In genomic region chr6:153002613-153003293, GRCh38 we compare ENCODE assay signal across 8 cellular contexts. TPM values are rescaled to one million over a fixed set of nuclear protein-coding genes. Genes with fewer than 3 reads are reported as not detected.
DNase-seq lines count a peak whose midpoint lies in the region; ATAC-seq and TF ChIP-seq lines count a peak whose summit lies in the region.

MTRF1L (minus strand) TSS chr6:153002709; CDS start chr6:153002685, 24 bp downstream.

- H3K27ac ChIP-seq in Peyer's patch (peak within 1 kb of the TSS; percentile 81 to 90 (median 83)), muscle layer of colon (ENCODE audit: low read depth, low read length) (peak within 1 kb of the TSS; percentile 94)

- in situ Hi-C loops in KBM-7 (cut with MboI; ENCODE audit: low pct_unique_long_range_greater_than_20kb, low sequenced_read_pairs), result no loop called here

- no peaks in the 10 kb centered on the region for H3K27me3 ChIP-seq in Peyer's patch
- no peaks in the 10 kb centered on the region for H3K27me3 ChIP-seq in muscle layer of colon (ENCODE audit: control insufficient read depth in 1 of 2, insufficient read depth in 2 of 2, low read length in 2 of 2)

- H3K9me3 ChIP-seq in Peyer's patch (no peaks in the 10 kb centered on the region), muscle layer of colon (ENCODE audit: low read length) (no peaks in the 10 kb centered on the region)

- DNase-seq in DMS53 (lab: John Stamatoyannopoulos, UW) (peak; percentile 95), KBM-7 (peak; percentile 97), Peyer's patch (peak; percentile 90 to 97 (median 92))
- DNase-seq in activated T-cell treated with anti-CD3 and anti-CD28 coated beads, Interleukin-2, amount 50 U/mL, for 48 hours, result peak; percentile 91 to 92
- peak; percentile 80 for DNase-seq in stimulated activated CD8-positive, alpha-beta memory T cell treated with anti-CD3 and anti-CD28 coated beads, Interleukin-7, amount 100 ng/mL, for 24 hours (ENCODE audit: low read depth)

- H3K4me1 ChIP-seq in Peyer's patch (peaks cover 0 to 19% (median 6%) of the 10 kb centered on the region in 4 donors), muscle layer of colon (ENCODE audit: insufficient read depth, low read length) (peaks cover 22% of the 10 kb centered on the region)

- TF ChIP-seq POLR2A in Peyer's patch (IDR thresholded peaks at IDR 0.05), result peak; percentile 85 to 87

- TF ChIP-seq CTCF in Peyer's patch (IDR thresholded peaks at IDR 0.05), result no peak

- peak; percentile 94 for ATAC-seq in GM21717 (IDR thresholded peaks at IDR 0.05; ENCODE audit: unreplicated experiment)
- peak; percentile 99 for ATAC-seq in esophagus mucosa

- peak within 1 kb of the TSS; percentile 68 to 85 (median 79) for H3K4me3 ChIP-seq in Peyer's patch
- H3K4me3 ChIP-seq in muscle layer of colon (ENCODE audit: low read depth in 1 of 2, low read length in 2 of 2), result peak within 1 kb of the TSS; percentile 89 to 92

- H3K9ac ChIP-seq in muscle layer of colon (ENCODE audit: low read length), result peak within 1 kb of the TSS; percentile 96

- H3K36me3 ChIP-seq in Peyer's patch (peaks cover 0 to 9% (median 0%) of the 10 kb centered on the region in 3 donors), muscle layer of colon (ENCODE audit: insufficient read depth, low read length) (no peaks in the 10 kb centered on the region)

RNA-seq across cellular contexts. Expression of gene MTRF1L, which starts in this region (rescaled TPM):
- total RNA-seq in Peyer's patch, result 10 to 100 TPM; 13.6 to 31.4 (median 19.1) TPM
- total RNA-seq in esophagus mucosa, result 11.5 TPM

Comparison
In these comparisons a context has a peak if more than half of its experiments do, and no peak if none do; other contexts are left out.
1. Peak in every context shown above with its lines: DNase-seq, ATAC-seq, H3K4me3 ChIP-seq and H3K27ac ChIP-seq.